Comparison of ENCODE assay signal across 8 cellular contexts in the genomic region with DNA sequence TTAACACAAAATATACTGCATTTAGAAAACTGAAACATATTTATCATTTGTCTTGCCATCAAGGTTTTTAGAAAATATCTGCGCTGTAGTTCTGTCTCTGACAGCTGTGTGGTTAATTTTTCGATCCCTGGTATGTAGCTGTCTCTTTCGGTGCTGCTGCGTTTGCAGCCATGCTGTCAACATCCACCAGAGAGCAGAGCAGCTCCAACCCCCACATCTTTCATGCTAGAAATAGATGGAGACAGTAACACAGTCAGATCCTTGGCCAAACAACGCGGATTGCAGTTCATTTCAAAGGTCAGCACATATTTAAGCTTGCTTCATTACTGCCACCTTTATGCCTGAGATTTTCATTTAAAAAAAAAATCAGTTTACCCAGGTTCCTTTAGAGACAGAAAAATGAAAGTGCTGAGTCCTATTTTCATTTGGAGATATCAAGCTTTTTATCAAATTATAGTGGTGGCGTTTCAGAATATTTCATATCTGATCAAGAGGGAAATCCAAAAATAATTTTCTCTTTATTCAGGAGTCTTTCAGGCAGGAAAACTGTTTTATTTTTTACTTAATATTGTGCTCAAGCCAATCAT.
DNase-seq lines count a peak whose midpoint lies in the region; ATAC-seq and TF ChIP-seq lines count a peak whose summit lies in the region.

No MANE protein-coding gene starts in this region.

- peak; percentile 58 for DNase-seq in NCI-H1092 treated with DMSO at 0.1 percent for 48 hours (lab: John Stamatoyannopoulos, UW)
- DNase-seq in WTC11 (ENCODE audit: low spot score) = peak; percentile 42
- no peak for DNase-seq in kidney epithelial cell (ENCODE audit: low read depth)
- no peak for DNase-seq in activated naive CD4-positive, alpha-beta T cell treated with anti-CD3 and anti-CD28 coated beads, Interleukin-2, amount 10 ng/mL, durations not matched to agents 7 days and 5 days
- DNase-seq in omental fat pad (ENCODE audit: low spot score) = no peak
- no peak for DNase-seq in activated CD4-positive, CD25-positive, alpha-beta regulatory T cell (lab: John Stamatoyannopoulos, UW)

- no peaks in the 10 kb centered on the region for H3K27me3 Mint-ChIP-seq in WTC11 (ENCODE audit: low read depth)
- H3K27me3 Mint-ChIP-seq in activated naive CD4-positive, alpha-beta T cell treated with anti-CD3 and anti-CD28 coated beads, Interleukin-2, amount 10 ng/mL, durations not matched to agents 7 days and 5 days = no peaks in the 10 kb centered on the region

- no peak overlapping the region for H3K4me3 ChIP-seq in kidney epithelial cell (ENCODE audit: low read depth, low read length)

- CTCF ChIA-PET in WTC11 (lab: Charles Lee) = interaction anchor here (0.6 to 1.5 kb wide), 21 partner anchors 9 to 1679 kb away, joined by 3 to 10 read pairs (median 3); no protein-coding TSS in a partner anchor
- CTCF ChIA-PET in activated naive CD4-positive, alpha-beta T cell treated with anti-CD3 and anti-CD28 coated beads, Interleukin-2, amount 10 ng/mL, durations not matched to agents 7 days and 5 days (lab: Charles Lee) = interaction anchor here (0.7 to 0.8 kb wide), 2 partner anchors 371 to 484 kb away, joined by 3 read pairs; no protein-coding TSS in a partner anchor

- H3K9me3 Mint-ChIP-seq in WTC11 = no peaks in the 10 kb centered on the region
- H3K9me3 Mint-ChIP-seq in activated naive CD4-positive, alpha-beta T cell treated with anti-CD3 and anti-CD28 coated beads, Interleukin-2, amount 10 ng/mL, durations not matched to agents 7 days and 5 days = no peaks in the 10 kb centered on the region

- peaks cover 44% of the 10 kb centered on the region for H3K4me1 Mint-ChIP-seq in WTC11
- H3K4me1 Mint-ChIP-seq in activated naive CD4-positive, alpha-beta T cell treated with anti-CD3 and anti-CD28 coated beads, Interleukin-2, amount 10 ng/mL, durations not matched to agents 7 days and 5 days = no peaks in the 10 kb centered on the region

- H3K36me3 Mint-ChIP-seq in WTC11 = no peaks in the 10 kb centered on the region
- no peaks in the 10 kb centered on the region for H3K36me3 Mint-ChIP-seq in activated naive CD4-positive, alpha-beta T cell treated with anti-CD3 and anti-CD28 coated beads, Interleukin-2, amount 10 ng/mL, durations not matched to agents 7 days and 5 days

- no peak overlapping the region for H3K27ac Mint-ChIP-seq in WTC11
- H3K27ac Mint-ChIP-seq in activated naive CD4-positive, alpha-beta T cell treated with anti-CD3 and anti-CD28 coated beads, Interleukin-2, amount 10 ng/mL, durations not matched to agents 7 days and 5 days = no peak overlapping the region

- TF ChIP-seq CTCF in 22Rv1 (IDR thresholded peaks at IDR 0.05) (peak; percentile 81), WTC11 (IDR thresholded peaks at IDR 0.05) (no peak), kidney epithelial cell (IDR thresholded peaks at IDR 0.05; ENCODE audit: insufficient read depth, low read length, poor library complexity, severe bottlenecking) (peak; percentile 54), omental fat pad (IDR thresholded peaks at IDR 0.05) (no peak)

- no peaks in the 10 kb centered on the region for H3K36me3 ChIP-seq in kidney epithelial cell (ENCODE audit: control insufficient read depth, insufficient read depth, low read length)

- ATAC-seq in GM18508 (IDR thresholded peaks at IDR 0.05; ENCODE audit: insufficient read depth, unreplicated experiment) = peak; percentile 45
- ATAC-seq in WTC11 = peak; percentile 94
- ATAC-seq in omental fat pad (ENCODE audit: low FRiP score) = no peak

- no peak overlapping the region for H3K4me3 Mint-ChIP-seq in WTC11
- no peak overlapping the region for H3K4me3 Mint-ChIP-seq in activated naive CD4-positive, alpha-beta T cell treated with anti-CD3 and anti-CD28 coated beads, Interleukin-2, amount 10 ng/mL, durations not matched to agents 7 days and 5 days

- H3K27ac ChIP-seq in 22Rv1 = no peak overlapping the region

- POLR2A ChIA-PET in WTC11 (lab: Charles Lee) = interaction anchor here (0.6 kb wide), 1 partner anchor 512 kb away, joined by 3 read pairs; no protein-coding TSS in a partner anchor

- H3K27me3 ChIP-seq in kidney epithelial cell (ENCODE audit: control insufficient read depth, insufficient read depth, low read length) = no peaks in the 10 kb centered on the region

TF ChIP-seq in WTC11, 78 proteins besides CTCF, POLR2A, EP300 and RAD21 (continues in another document):
- no peak for TF ChIP-seq SMAD3 (CRISPR knock-in tag; IDR thresholded peaks at IDR 0.05; ENCODE audit: borderline replicate concordance)
- TF ChIP-seq FOXK1 (CRISPR knock-in tag; IDR thresholded peaks at IDR 0.05) = no peak
- TF ChIP-seq, protein P1, sequence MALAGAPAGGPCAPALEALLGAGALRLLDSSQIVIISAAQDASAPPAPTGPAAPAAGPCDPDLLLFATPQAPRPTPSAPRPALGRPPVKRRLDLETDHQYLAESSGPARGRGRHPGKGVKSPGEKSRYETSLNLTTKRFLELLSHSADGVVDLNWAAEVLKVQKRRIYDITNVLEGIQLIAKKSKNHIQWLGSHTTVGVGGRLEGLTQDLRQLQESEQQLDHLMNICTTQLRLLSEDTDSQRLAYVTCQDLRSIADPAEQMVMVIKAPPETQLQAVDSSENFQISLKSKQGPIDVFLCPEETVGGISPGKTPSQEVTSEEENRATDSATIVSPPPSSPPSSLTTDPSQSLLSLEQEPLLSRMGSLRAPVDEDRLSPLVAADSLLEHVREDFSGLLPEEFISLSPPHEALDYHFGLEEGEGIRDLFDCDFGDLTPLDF (CRISPR knock-in tag; IDR thresholded peaks at IDR 0.05) = no peak
- TF ChIP-seq HMGA2 (CRISPR knock-in tag; IDR thresholded peaks at IDR 0.05) = no peak
- TF ChIP-seq NR3C1 (CRISPR knock-in tag; conservative IDR thresholded peaks at IDR 0.05; ENCODE audit: low read depth) = no peak
- TF ChIP-seq, protein P2, sequence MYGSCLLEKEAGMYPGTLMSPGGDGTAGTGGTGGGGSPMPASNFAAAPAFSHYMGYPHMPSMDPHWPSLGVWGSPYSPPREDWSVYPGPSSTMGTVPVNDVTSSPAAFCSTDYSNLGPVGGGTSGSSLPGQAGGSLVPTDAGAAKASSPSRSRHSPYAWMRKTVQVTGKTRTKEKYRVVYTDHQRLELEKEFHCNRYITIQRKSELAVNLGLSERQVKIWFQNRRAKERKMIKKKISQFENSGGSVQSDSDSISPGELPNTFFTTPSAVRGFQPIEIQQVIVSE (CRISPR knock-in tag; IDR thresholded peaks at IDR 0.05; ENCODE audit: borderline replicate concordance) = no peak
- TF ChIP-seq, protein P3, sequence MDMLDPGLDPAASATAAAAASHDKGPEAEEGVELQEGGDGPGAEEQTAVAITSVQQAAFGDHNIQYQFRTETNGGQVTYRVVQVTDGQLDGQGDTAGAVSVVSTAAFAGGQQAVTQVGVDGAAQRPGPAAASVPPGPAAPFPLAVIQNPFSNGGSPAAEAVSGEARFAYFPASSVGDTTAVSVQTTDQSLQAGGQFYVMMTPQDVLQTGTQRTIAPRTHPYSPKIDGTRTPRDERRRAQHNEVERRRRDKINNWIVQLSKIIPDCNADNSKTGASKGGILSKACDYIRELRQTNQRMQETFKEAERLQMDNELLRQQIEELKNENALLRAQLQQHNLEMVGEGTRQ (CRISPR knock-in tag; IDR thresholded peaks at IDR 0.05) = no peak
- no peak for TF ChIP-seq ZNF232 (CRISPR knock-in tag; IDR thresholded peaks at IDR 0.05)
- TF ChIP-seq, protein P4, sequence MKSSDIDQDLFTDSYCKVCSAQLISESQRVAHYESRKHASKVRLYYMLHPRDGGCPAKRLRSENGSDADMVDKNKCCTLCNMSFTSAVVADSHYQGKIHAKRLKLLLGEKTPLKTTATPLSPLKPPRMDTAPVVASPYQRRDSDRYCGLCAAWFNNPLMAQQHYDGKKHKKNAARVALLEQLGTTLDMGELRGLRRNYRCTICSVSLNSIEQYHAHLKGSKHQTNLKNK (CRISPR knock-in tag; IDR thresholded peaks at IDR 0.05) = no peak
- no peak for TF ChIP-seq PRRX2 (CRISPR knock-in tag; IDR thresholded peaks at IDR 0.05)
- TF ChIP-seq, protein P5, sequence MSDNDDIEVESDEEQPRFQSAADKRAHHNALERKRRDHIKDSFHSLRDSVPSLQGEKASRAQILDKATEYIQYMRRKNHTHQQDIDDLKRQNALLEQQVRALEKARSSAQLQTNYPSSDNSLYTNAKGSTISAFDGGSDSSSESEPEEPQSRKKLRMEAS (CRISPR knock-in tag; IDR thresholded peaks at IDR 0.05) = no peak
- no peak for TF ChIP-seq FOXJ3 (CRISPR knock-in tag; IDR thresholded peaks at IDR 0.05; ENCODE audit: borderline replicate concordance)
- no peak for TF ChIP-seq TEAD1 (CRISPR knock-in tag; IDR thresholded peaks at IDR 0.05)
- TF ChIP-seq OVOL2 (CRISPR knock-in tag; IDR thresholded peaks at IDR 0.05; ENCODE audit: borderline replicate concordance) = no peak
- TF ChIP-seq, protein P6, sequence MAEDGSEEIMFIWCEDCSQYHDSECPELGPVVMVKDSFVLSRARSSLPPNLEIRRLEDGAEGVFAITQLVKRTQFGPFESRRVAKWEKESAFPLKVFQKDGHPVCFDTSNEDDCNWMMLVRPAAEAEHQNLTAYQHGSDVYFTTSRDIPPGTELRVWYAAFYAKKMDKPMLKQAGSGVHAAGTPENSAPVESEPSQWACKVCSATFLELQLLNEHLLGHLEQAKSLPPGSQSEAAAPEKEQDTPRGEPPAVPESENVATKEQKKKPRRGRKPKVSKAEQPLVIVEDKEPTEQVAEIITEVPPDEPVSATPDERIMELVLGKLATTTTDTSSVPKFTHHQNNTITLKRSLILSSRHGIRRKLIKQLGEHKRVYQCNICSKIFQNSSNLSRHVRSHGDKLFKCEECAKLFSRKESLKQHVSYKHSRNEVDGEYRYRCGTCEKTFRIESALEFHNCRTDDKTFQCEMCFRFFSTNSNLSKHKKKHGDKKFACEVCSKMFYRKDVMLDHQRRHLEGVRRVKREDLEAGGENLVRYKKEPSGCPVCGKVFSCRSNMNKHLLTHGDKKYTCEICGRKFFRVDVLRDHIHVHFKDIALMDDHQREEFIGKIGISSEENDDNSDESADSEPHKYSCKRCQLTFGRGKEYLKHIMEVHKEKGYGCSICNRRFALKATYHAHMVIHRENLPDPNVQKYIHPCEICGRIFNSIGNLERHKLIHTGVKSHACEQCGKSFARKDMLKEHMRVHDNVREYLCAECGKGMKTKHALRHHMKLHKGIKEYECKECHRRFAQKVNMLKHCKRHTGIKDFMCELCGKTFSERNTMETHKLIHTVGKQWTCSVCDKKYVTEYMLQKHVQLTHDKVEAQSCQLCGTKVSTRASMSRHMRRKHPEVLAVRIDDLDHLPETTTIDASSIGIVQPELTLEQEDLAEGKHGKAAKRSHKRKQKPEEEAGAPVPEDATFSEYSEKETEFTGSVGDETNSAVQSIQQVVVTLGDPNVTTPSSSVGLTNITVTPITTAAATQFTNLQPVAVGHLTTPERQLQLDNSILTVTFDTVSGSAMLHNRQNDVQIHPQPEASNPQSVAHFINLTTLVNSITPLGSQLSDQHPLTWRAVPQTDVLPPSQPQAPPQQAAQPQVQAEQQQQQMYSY (CRISPR knock-in tag; IDR thresholded peaks at IDR 0.05) = no peak
- TF ChIP-seq ESRRA (CRISPR knock-in tag; IDR thresholded peaks at IDR 0.05; ENCODE audit: borderline replicate concordance) = no peak
- TF ChIP-seq RELA (CRISPR knock-in tag; IDR thresholded peaks at IDR 0.05; ENCODE audit: borderline replicate concordance) = no peak
- TF ChIP-seq NFE2L1 (CRISPR knock-in tag; IDR thresholded peaks at IDR 0.05) = no peak

Comparison
In these comparisons a context has a peak if more than half of its experiments do, and no peak if none do; other contexts are left out.
1. CTCF ChIP-seq: peak in 22Rv1 (single experiment) and kidney epithelial cell (single experiment); none in WTC11 (single experiment) and omental fat pad (0 of 3).
2. DNase-seq: peak in NCI-H1092 treated with DMSO at 0.1 percent for 48 hours (single experiment) and WTC11 (single experiment); none in kidney epithelial cell (single experiment), activated naive CD4-positive, alpha-beta T cell treated with anti-CD3 and anti-CD28 coated beads, Interleukin-2, amount 10 ng/mL, durations not matched to agents 7 days and 5 days (single experiment), omental fat pad (single experiment) and activated CD4-positive, CD25-positive, alpha-beta regulatory T cell (0 of 4).